Comparison of ENCODE assay signal across 9 cellular contexts in genomic region chr1:94734963-94735899, GRCh38.
DNase-seq lines count a peak whose midpoint lies in the region; ATAC-seq and TF ChIP-seq lines count a peak whose summit lies in the region.
"Had no signal": no experiment of that assay in that cellular context is flagged by ENCODE, and none has a peak within 500 bp of the region (broad histone marks: within the 10 kb centered on the region; RNA-seq: fewer than 3 reads in every experiment).

No MANE protein-coding gene starts in this region.

- H3K36me3 ChIP-seq in right atrium auricular region (no peaks in the 10 kb centered on the region), body of pancreas (replicated peaks in 1 of 2; ENCODE audit: insufficient read depth in 1 of 2, low read depth in 2 of 2) (no peaks in the 10 kb centered on the region), right lobe of liver (no peaks in the 10 kb centered on the region), vagina (no peaks in the 10 kb centered on the region)

- H3K27ac ChIP-seq in right atrium auricular region = peak overlapping the region in 1 of 2 donors; percentile 50
- H3K27ac ChIP-seq in body of pancreas = peak overlapping the region; percentile 40 to 58 (median 52)
- no peak overlapping the region for H3K27ac ChIP-seq in right lobe of liver
- peak overlapping the region; percentile 34 for H3K27ac ChIP-seq in vagina

- intact Hi-C loops in Right ventricle myocardium inferior (cut with DNase I) = no loop called here
- intact Hi-C loops in body of pancreas (cut with DNase I) = no loop called here
- intact Hi-C loops in right lobe of liver (cut with DNase I) = no loop called here
- intact Hi-C loops in vagina (cut with DNase I) = no loop called here

- DNase-seq in Right ventricle myocardium inferior (ENCODE audit: missing footprints) = no peak
- DNase-seq in right atrium auricular region (ENCODE audit: low spot score) = no peak
- DNase-seq in body of pancreas = peak; percentile 63 to 80 (median 72)
- no peak for DNase-seq in right lobe of liver
- no peak for DNase-seq in vagina (ENCODE audit: extremely low spot score in 2 of 2)
- no peak for DNase-seq in cerebellar nuclear complex (lab: John Stamatoyannopoulos, UW)
- no peak for DNase-seq in HuH-7.5 (ENCODE audit: low spot score)
- DNase-seq: CD4-positive, CD25-positive, alpha-beta regulatory T cell had no signal

- ATAC-seq in Right ventricle myocardium inferior (peak; percentile 65), body of pancreas (peak; percentile 83), right lobe of liver (peak; percentile 48 to 61 (median 54)), HG02970 (IDR thresholded peaks at IDR 0.05; ENCODE audit: low FRiP score, unreplicated experiment) (no peak)

- H3K4me3 ChIP-seq in right atrium auricular region (peak overlapping the region in 1 of 2 donors; percentile 7), body of pancreas (no peak overlapping the region), right lobe of liver (no peak overlapping the region), vagina (no peak overlapping the region)

- H3K27me3 ChIP-seq in right atrium auricular region (no peaks in the 10 kb centered on the region), body of pancreas (no peaks in the 10 kb centered on the region), right lobe of liver (no peaks in the 10 kb centered on the region), vagina (no peaks in the 10 kb centered on the region)

- H3K9me3 ChIP-seq in right atrium auricular region (no peaks in the 10 kb centered on the region), body of pancreas (no peaks in the 10 kb centered on the region), right lobe of liver (no peaks in the 10 kb centered on the region), vagina (no peaks in the 10 kb centered on the region)

- TF ChIP-seq CTCF in right atrium auricular region (IDR thresholded peaks at IDR 0.05) = no peak
- TF ChIP-seq CTCF in body of pancreas (IDR thresholded peaks at IDR 0.05) = peak in 3 of 7 experiments; percentile 7 to 13 (median 10)
- no peak for TF ChIP-seq CTCF in right lobe of liver (IDR thresholded peaks at IDR 0.05)
- TF ChIP-seq CTCF in vagina (IDR thresholded peaks at IDR 0.05) = no peak

- no peak for TF ChIP-seq POLR2A in body of pancreas (IDR thresholded peaks at IDR 0.05)
- no peak for TF ChIP-seq POLR2A in right lobe of liver (IDR thresholded peaks at IDR 0.05)
- no peak for TF ChIP-seq POLR2A in vagina (IDR thresholded peaks at IDR 0.05)

- WGBS in body of pancreas, 2 donors = 51 to 62% methylated on average over 20 of the region's 20 CpGs
- WGBS in right lobe of liver (ENCODE audit: insufficient coverage, low coverage, low lambda C conversion rate, missing lambda C conversion rate) = 64% methylated on average over 14 of the region's 20 CpGs

- peaks cover 0 to 32% of the 10 kb centered on the region in 2 donors for H3K4me1 ChIP-seq in right atrium auricular region
- H3K4me1 ChIP-seq in body of pancreas = peaks cover 12% of the 10 kb centered on the region
- H3K4me1 ChIP-seq in right lobe of liver = no peaks in the 10 kb centered on the region
- H3K4me1 ChIP-seq in vagina = peaks cover 16% of the 10 kb centered on the region

Comparison
In these comparisons a context has a peak if more than half of its experiments do, and no peak if none do; other contexts are left out.
1. DNase-seq: peak in body of pancreas (4 of 4); none in Right ventricle myocardium inferior (single experiment), right atrium auricular region (single experiment), right lobe of liver (0 of 3), vagina (0 of 2), cerebellar nuclear complex (0 of 2) and HuH-7.5 (single experiment).
2. H3K27ac ChIP-seq: peak in body of pancreas (4 of 4) and vagina (single experiment); none in right lobe of liver (0 of 3).